Comparison of ENCODE assay signal across 9 cellular contexts in the genomic region with DNA sequence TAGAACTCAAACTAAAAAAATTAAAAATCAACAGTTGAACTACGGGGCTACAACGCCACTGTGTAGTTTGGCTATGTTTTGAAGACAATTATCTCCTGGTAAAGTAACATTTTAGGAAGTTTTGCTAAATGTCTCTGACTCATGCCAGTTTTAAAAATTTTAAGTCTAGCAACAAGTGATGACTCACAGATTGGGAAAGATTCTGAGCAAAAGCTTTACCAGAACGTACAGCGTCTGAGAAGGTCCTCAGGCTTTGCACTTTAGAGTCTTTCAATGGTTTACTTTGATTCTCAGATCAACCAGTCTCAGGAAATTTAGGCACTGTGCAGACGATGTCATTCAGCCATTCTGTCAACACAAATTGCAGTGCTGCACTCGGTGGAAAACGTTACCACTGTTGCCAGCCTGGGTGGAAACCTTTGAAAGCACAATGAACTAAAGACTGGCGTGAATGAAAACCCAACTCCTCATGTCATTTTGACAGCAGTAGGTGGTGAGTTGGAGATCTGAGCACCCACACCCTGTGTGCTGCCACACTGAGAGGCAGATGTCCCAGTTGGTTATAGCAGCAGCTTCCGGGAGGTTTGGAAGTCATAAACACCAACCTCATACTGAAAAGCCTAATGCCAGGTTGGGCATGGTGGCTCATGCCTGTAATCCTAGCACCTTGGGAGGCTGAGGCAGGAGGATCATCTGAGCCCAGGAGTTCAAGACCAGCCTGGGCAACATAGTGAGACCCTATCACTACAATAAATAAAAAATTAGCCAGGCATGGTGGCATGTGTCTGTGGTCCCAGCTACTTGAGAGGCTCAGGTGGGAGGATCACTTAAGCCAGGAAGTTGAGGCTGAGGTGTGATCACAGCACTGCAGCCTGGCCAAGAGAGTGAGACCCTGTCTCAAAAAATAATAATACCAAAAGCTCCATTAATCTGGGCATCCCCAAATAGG. TPM values are rescaled to one million over a fixed set of nuclear protein-coding genes. Genes with fewer than 3 reads are reported as not detected.
DNase-seq lines count a peak whose midpoint lies in the region; ATAC-seq and TF ChIP-seq lines count a peak whose summit lies in the region.
"Had no signal": no experiment of that assay in that cellular context is flagged by ENCODE, and none has a peak within 500 bp of the region (broad histone marks: within the 10 kb centered on the region; RNA-seq: fewer than 3 reads in every experiment).

No MANE protein-coding gene starts in this region.

- H3K27me3 ChIP-seq in Peyer's patch (no peaks in the 10 kb centered on the region), prostate gland (replicated peaks; ENCODE audit: insufficient read depth) (no peaks in the 10 kb centered on the region)

- H3K4me3 ChIP-seq in Peyer's patch: no peak overlapping the region
- no peak overlapping the region for H3K4me3 ChIP-seq in prostate gland

- no peak overlapping the region for H3K4me3 Mint-ChIP-seq in activated naive CD4-positive, alpha-beta T cell treated with anti-CD3 and anti-CD28 coated beads, Interleukin-2, amount 50 U/mL, for 24 hours
- H3K4me3 Mint-ChIP-seq in activated naive CD4-positive, alpha-beta T cell treated with anti-CD3 and anti-CD28 coated beads, Interleukin-2, amount 10 ng/mL, durations not matched to agents 7 days and 5 days: no peak overlapping the region

- intact Hi-C loops in prostate gland (cut with DNase I): no loop called here

- H3K36me3 Mint-ChIP-seq in activated naive CD4-positive, alpha-beta T cell treated with anti-CD3 and anti-CD28 coated beads, Interleukin-2, amount 50 U/mL, for 24 hours: peaks cover 14% of the 10 kb centered on the region
- H3K36me3 Mint-ChIP-seq in activated naive CD4-positive, alpha-beta T cell treated with anti-CD3 and anti-CD28 coated beads, Interleukin-2, amount 10 ng/mL, durations not matched to agents 7 days and 5 days: peaks cover 26% of the 10 kb centered on the region

- ATAC-seq in SK-N-SH treated with all-trans-retinoic acid at 6 μM for 48 hours: peak; percentile 70
- no peak for ATAC-seq in HG03460 (IDR thresholded peaks at IDR 0.05; ENCODE audit: unreplicated experiment)

- peaks cover 5% of the 10 kb centered on the region for H3K27me3 Mint-ChIP-seq in activated naive CD4-positive, alpha-beta T cell treated with anti-CD3 and anti-CD28 coated beads, Interleukin-2, amount 50 U/mL, for 24 hours
- H3K27me3 Mint-ChIP-seq in activated naive CD4-positive, alpha-beta T cell treated with anti-CD3 and anti-CD28 coated beads, Interleukin-2, amount 10 ng/mL, durations not matched to agents 7 days and 5 days: peaks cover 22% of the 10 kb centered on the region

- H3K36me3 ChIP-seq in Peyer's patch: peaks cover 0 to 27% (median 0%) of the 10 kb centered on the region in 3 donors
- H3K36me3 ChIP-seq in prostate gland: no peaks in the 10 kb centered on the region

- H3K27ac ChIP-seq in Peyer's patch (no peak overlapping the region), prostate gland (no peak overlapping the region)

- TF ChIP-seq POLR2A in Peyer's patch (IDR thresholded peaks at IDR 0.05): no peak
- no peak for TF ChIP-seq POLR2A in prostate gland (IDR thresholded peaks at IDR 0.05)

- H3K27ac Mint-ChIP-seq in activated naive CD4-positive, alpha-beta T cell treated with anti-CD3 and anti-CD28 coated beads, Interleukin-2, amount 50 U/mL, for 24 hours: peak overlapping the region; percentile 41
- no peak overlapping the region for H3K27ac Mint-ChIP-seq in activated naive CD4-positive, alpha-beta T cell treated with anti-CD3 and anti-CD28 coated beads, Interleukin-2, amount 10 ng/mL, durations not matched to agents 7 days and 5 days

- no peaks in the 10 kb centered on the region for H3K9me3 Mint-ChIP-seq in activated naive CD4-positive, alpha-beta T cell treated with anti-CD3 and anti-CD28 coated beads, Interleukin-2, amount 50 U/mL, for 24 hours
- H3K9me3 Mint-ChIP-seq in activated naive CD4-positive, alpha-beta T cell treated with anti-CD3 and anti-CD28 coated beads, Interleukin-2, amount 10 ng/mL, durations not matched to agents 7 days and 5 days: no peaks in the 10 kb centered on the region

- 57% methylated on average over 9 of the region's 9 CpGs for WGBS in prostate gland

- CTCF ChIA-PET in activated naive CD4-positive, alpha-beta T cell treated with anti-CD3 and anti-CD28 coated beads, Interleukin-2, amount 10 ng/mL, durations not matched to agents 7 days and 5 days (lab: Charles Lee): interaction anchor here (1.6 kb wide), 1 partner anchor 25 kb away, joined by 7 read pairs; no protein-coding TSS in a partner anchor

- DNase-seq in activated naive CD4-positive, alpha-beta T cell treated with anti-CD3 and anti-CD28 coated beads, Interleukin-2, amount 10 ng/mL, durations not matched to agents 7 days and 5 days: no peak
- peak; percentile 94 for DNase-seq in fibroblast of peridontal ligament (ENCODE audit: extremely low read depth)
- peak; percentile 88 for DNase-seq in stromal cell of bone marrow (ENCODE audit: low read depth)
- no peak for DNase-seq in Peyer's patch
- no peak for DNase-seq in prostate gland (ENCODE audit: low spot score)
- DNase-seq: kidney glomerular epithelial cell had no signal

- H3K4me1 Mint-ChIP-seq in activated naive CD4-positive, alpha-beta T cell treated with anti-CD3 and anti-CD28 coated beads, Interleukin-2, amount 50 U/mL, for 24 hours: peaks cover 7% of the 10 kb centered on the region
- H3K4me1 Mint-ChIP-seq in activated naive CD4-positive, alpha-beta T cell treated with anti-CD3 and anti-CD28 coated beads, Interleukin-2, amount 10 ng/mL, durations not matched to agents 7 days and 5 days: no peaks in the 10 kb centered on the region

- TF ChIP-seq CTCF in Peyer's patch (IDR thresholded peaks at IDR 0.05): no peak
- TF ChIP-seq CTCF in prostate gland (IDR thresholded peaks at IDR 0.05): no peak

- H3K9me3 ChIP-seq in Peyer's patch: no peaks in the 10 kb centered on the region
- H3K9me3 ChIP-seq in prostate gland: no peaks in the 10 kb centered on the region

- H3K4me1 ChIP-seq in Peyer's patch: no peaks in the 10 kb centered on the region
- H3K4me1 ChIP-seq in prostate gland (replicated peaks): no peaks in the 10 kb centered on the region

TF ChIP-seq in SK-N-SH treated with all-trans-retinoic acid at 6 μM for 48 hours, 23 proteins besides CTCF, POLR2A, EP300 and RAD21:
- peak; percentile 34; the same call in 1 of the 2 replicates for TF ChIP-seq ISL1 (CRISPR knock-in tag; IDR thresholded peaks at IDR 0.05)
- TF ChIP-seq TCF4 (CRISPR knock-in tag; IDR thresholded peaks at IDR 0.05; ENCODE audit: borderline replicate concordance): no peak

RNA-seq across cellular contexts. Expression of a gene that starts 6.3 kb away (rescaled TPM):
- total RNA-seq in Peyer's patch (10 to 100 TPM in 1 of 4 donors, 1 to 10 TPM in 3; 1.2 to 18.2 (median 4.7) TPM), prostate gland (10 to 100 TPM; 22.9 to 40.8 TPM)

RNA-seq across cellular contexts. Expression of a gene that starts 47.1 kb away (rescaled TPM):
- total RNA-seq in Peyer's patch (100 to 1,000 TPM in 1 of 4 donors, 10 to 100 TPM in 3; 34.0 to 102 (median 49.2) TPM), prostate gland (100 to 1,000 TPM in 1 of 2 donors, 10 to 100 TPM in 1; 69.1 to 115 TPM)

Comparison
In these comparisons a context has a peak if more than half of its experiments do, and no peak if none do; other contexts are left out.
1. DNase-seq: peak in fibroblast of peridontal ligament (single experiment) and stromal cell of bone marrow (single experiment); none in activated naive CD4-positive, alpha-beta T cell treated with anti-CD3 and anti-CD28 coated beads, Interleukin-2, amount 10 ng/mL, durations not matched to agents 7 days and 5 days (single experiment), Peyer's patch (0 of 3) and prostate gland (single experiment).